In genomic region chr2:59171019-59171418, GRCh38 we compare ENCODE assay signal across 26 cellular contexts.
DNase-seq lines count a peak whose midpoint lies in the region; ATAC-seq, FAIRE-seq and TF ChIP-seq lines count a peak whose summit lies in the region.
"Had no signal": no experiment of that assay in that cellular context is flagged by ENCODE, and none has a peak within 500 bp of the region (broad histone marks: within the 10 kb centered on the region; RNA-seq: fewer than 3 reads in every experiment).

No MANE protein-coding gene starts in this region.

- no peak overlapping the region for H3K27ac Mint-ChIP-seq in natural killer cell
- H3K27ac Mint-ChIP-seq: activated CD4-positive, alpha-beta memory T cell treated with anti-CD3 and anti-CD28 coated beads, Interleukin-2, amount 10 ng/mL, durations not matched to agents 7 days and 5 days had no signal

- H3K27ac ChIP-seq in pancreas (no peak overlapping the region), HepG2 (ENCODE audit: extremely low read length, insufficient read depth, low read length) (no peak overlapping the region)
- H3K27ac ChIP-seq: BLaER1, esophagus squamous epithelium, gastroesophageal sphincter, thoracic aorta had no signal

- POLR2A ChIA-PET in HepG2 (lab: Yijun Ruan, JAX): no interaction called here

- CTCF ChIA-PET in HepG2 (lab: Yijun Ruan, JAX; ENCODE audit: low intra/inter-chr PET ratio, low total read pairs): no interaction called here

- H3K4me2 ChIP-seq in HepG2 (ENCODE audit: low read depth, low read length): no peak overlapping the region
- H3K4me2 ChIP-seq: BLaER1 had no signal

- TF ChIP-seq CTCF in pancreas (IDR thresholded peaks at IDR 0.05) (no peak), HepG2 (CRISPR knock-in tag; IDR thresholded peaks at IDR 0.05) (no peak), natural killer cell (IDR thresholded peaks at IDR 0.05) (no peak)

- peak; percentile 67 for ATAC-seq in GM18520 (IDR thresholded peaks at IDR 0.05; ENCODE audit: unreplicated experiment)
- ATAC-seq in GM21381 (IDR thresholded peaks at IDR 0.05; ENCODE audit: unreplicated experiment): peak; percentile 66
- ATAC-seq in HG02763 (IDR thresholded peaks at IDR 0.05; ENCODE audit: unreplicated experiment): peak; percentile 72
- ATAC-seq in HG03442 (IDR thresholded peaks at IDR 0.05; ENCODE audit: unreplicated experiment): peak; percentile 67
- no peak for ATAC-seq in pancreas
- ATAC-seq in HepG2: no peak
- no peak for ATAC-seq in natural killer cell
- ATAC-seq: activated CD4-positive, CD25-positive, alpha-beta regulatory T cell treated with anti-CD3 and anti-CD28 coated beads, Interleukin-2, amount 50 U/mL, for 24 hours; gastroesophageal sphincter; HCT116; mucosa of descending colon had no signal

- H3K4me1 Mint-ChIP-seq in natural killer cell: no peaks in the 10 kb centered on the region
- H3K4me1 Mint-ChIP-seq: activated CD4-positive, alpha-beta memory T cell treated with anti-CD3 and anti-CD28 coated beads, Interleukin-2, amount 10 ng/mL, durations not matched to agents 7 days and 5 days had no signal

- no peaks in the 10 kb centered on the region for H3K79me2 ChIP-seq in HepG2 (ENCODE audit: insufficient read depth, low read length)

- H2AFZ ChIP-seq in HepG2 (ENCODE audit: low read length): no peak overlapping the region

- H3K4me3 Mint-ChIP-seq in natural killer cell: no peak overlapping the region
- H3K4me3 Mint-ChIP-seq: activated CD4-positive, alpha-beta memory T cell treated with anti-CD3 and anti-CD28 coated beads, Interleukin-2, amount 10 ng/mL, durations not matched to agents 7 days and 5 days; neural crest cell had no signal

- no peak for FAIRE-seq in pancreas (lab: Jason Lieb, UNC)
- FAIRE-seq in HepG2 (lab: Jason Lieb, UNC): no peak
- FAIRE-seq: GM12892 had no signal

- no peaks in the 10 kb centered on the region for H4K20me1 ChIP-seq in HepG2 (ENCODE audit: insufficient read depth, low read length)
- H4K20me1 ChIP-seq: BLaER1 had no signal

- H3K4me1 ChIP-seq in pancreas: peaks cover 0 to 4% (median 0%) of the 10 kb centered on the region in 3 donors
- H3K4me1 ChIP-seq in HepG2 (ENCODE audit: insufficient read depth, low read length): no peaks in the 10 kb centered on the region
- H3K4me1 ChIP-seq: BLaER1, Caco-2, esophagus squamous epithelium, gastroesophageal sphincter had no signal

- H3K36me3 ChIP-seq in pancreas: no peaks in the 10 kb centered on the region
- no peaks in the 10 kb centered on the region for H3K36me3 ChIP-seq in HepG2 (replicated peaks in 1 of 2; ENCODE audit: control insufficient read depth in 1 of 2, insufficient read depth in 2 of 2, low read length in 2 of 2)
- H3K36me3 ChIP-seq: BLaER1, esophagus squamous epithelium, gastroesophageal sphincter, thoracic aorta had no signal

- no TSS peak for BruUV-seq in HepG2 (replicated peaks; lab: Mats Ljungman, UMichigan)

- no peak for TF ChIP-seq POLR2A in HepG2 (IDR thresholded peaks at IDR 0.05; ENCODE audit: insufficient read depth in 1 of 2, low read depth in 2 of 2, low read length in 2 of 2)

- intact Hi-C loops in pancreas (cut with DNase I) (no loop called here), HepG2 (cut with micrococcal nuclease; ENCODE audit: unreplicated experiment) (no loop called here), natural killer cell (cut with micrococcal nuclease) (no loop called here)

- no peaks in the 10 kb centered on the region for H3K36me3 Mint-ChIP-seq in natural killer cell

- DNase-seq in pancreas: no peak
- no peak for DNase-seq in hypothalamus (lab: John Stamatoyannopoulos, UW)
- DNase-seq in HepG2 (ENCODE audit: low spot score): no peak
- no peak for DNase-seq in natural killer cell
- DNase-seq: ACHN; activated CD4-positive, alpha-beta memory T cell treated with anti-CD3 and anti-CD28 coated beads, Interleukin-2, amount 10 ng/mL, durations not matched to agents 7 days and 5 days; Caco-2; DND-41; esophagus squamous epithelium; islet precursor cell; mucosa of descending colon; NCI-H1930; NCI-H226; posterior cingulate gyrus; Right ventricle myocardium superior had no signal

- in situ Hi-C loops in HepG2 (cut with HindIII; ENCODE audit: extremely low pct_ligation_motif_present, low pct_unique_long_range_greater_than_20kb): no loop called here

- no peak overlapping the region for H3K9ac ChIP-seq in HepG2 (ENCODE audit: insufficient read depth, low read depth, low read length)
- H3K9ac ChIP-seq: BLaER1 had no signal

- H3K4me3 ChIP-seq in pancreas: no peak overlapping the region
- H3K4me3 ChIP-seq in HepG2 (replicated peaks in 1 of 3; ENCODE audit: insufficient read depth in 1 of 3, low read depth in 2 of 3, low read length in 3 of 3): no peak overlapping the region
- H3K4me3 ChIP-seq: BLaER1, esophagus squamous epithelium, gastroesophageal sphincter, mucosa of descending colon, thoracic aorta had no signal

- no peaks in the 10 kb centered on the region for H3K27me3 ChIP-seq in pancreas
- no peaks in the 10 kb centered on the region for H3K27me3 ChIP-seq in HepG2 (ENCODE audit: control insufficient read depth in 1 of 2, insufficient read depth in 2 of 2, low read length in 2 of 2)
- H3K27me3 ChIP-seq: BLaER1, esophagus squamous epithelium, gastroesophageal sphincter had no signal

- no peaks in the 10 kb centered on the region for H3K27me3 Mint-ChIP-seq in natural killer cell (ENCODE audit: low read depth in 2 of 2)
- H3K27me3 Mint-ChIP-seq: activated CD4-positive, alpha-beta memory T cell treated with anti-CD3 and anti-CD28 coated beads, Interleukin-2, amount 10 ng/mL, durations not matched to agents 7 days and 5 days had no signal

- H3K9me3 Mint-ChIP-seq in natural killer cell: peaks cover 2 to 4% of the 10 kb centered on the region in 2 donors
- H3K9me3 Mint-ChIP-seq: activated CD4-positive, alpha-beta memory T cell treated with anti-CD3 and anti-CD28 coated beads, Interleukin-2, amount 10 ng/mL, durations not matched to agents 7 days and 5 days; neural crest cell had no signal

- H3K9me3 ChIP-seq in pancreas (no peaks in the 10 kb centered on the region), HepG2 (ENCODE audit: low read length) (no peaks in the 10 kb centered on the region)
- H3K9me3 ChIP-seq: BLaER1, Caco-2, esophagus squamous epithelium, gastroesophageal sphincter, mucosa of descending colon, thoracic aorta had no signal

- TF ChIP-seq EP300 in HepG2 (IDR thresholded peaks at IDR 0.05; ENCODE audit: low read depth in 2 of 2, low read length in 2 of 2) (no peak), HepG2 (CRISPR knock-in tag; IDR thresholded peaks at IDR 0.05; ENCODE audit: borderline replicate concordance) (no peak)

- TF ChIP-seq RAD21 in HepG2 (CRISPR knock-in tag; IDR thresholded peaks at IDR 0.05): no peak

TF ChIP-seq in HepG2, 621 proteins besides CTCF, POLR2A, EP300 and RAD21 (continues in another document):
- TF ChIP-seq ATF7 (IDR thresholded peaks at IDR 0.05): no peak
- TF ChIP-seq ATF7 (CRISPR knock-in tag; IDR thresholded peaks at IDR 0.05): no peak
- no peak for TF ChIP-seq TFDP2 (CRISPR knock-in tag; IDR thresholded peaks at IDR 0.05)
- no peak for TF ChIP-seq GATA4 (IDR thresholded peaks at IDR 0.05; ENCODE audit: borderline replicate concordance, low read depth)
- TF ChIP-seq SNAPC4 (CRISPR knock-in tag; IDR thresholded peaks at IDR 0.05): no peak

Comparison
In these comparisons a context has a peak if more than half of its experiments do, and no peak if none do; other contexts are left out.
1. ATAC-seq: peak in GM18520 (single experiment), GM21381 (single experiment), HG02763 (single experiment) and HG03442 (single experiment); none in pancreas (0 of 4), HepG2 (single experiment) and natural killer cell (0 of 3).